ENCODE assay signal across 15 cellular contexts in genomic region chr10:60940435-60940834, GRCh38. TPM values are rescaled to one million over a fixed set of nuclear protein-coding genes. Genes with fewer than 3 reads are reported as not detected.
"Had no signal": no experiment of that assay in that cellular context is flagged by ENCODE, and none has a peak within 500 bp of the region (broad histone marks: within the 10 kb centered on the region; RNA-seq: fewer than 3 reads in every experiment).

No MANE protein-coding gene starts in this region.

- H3K9me3 ChIP-seq: adrenal gland, esophagus muscularis mucosa, testis had no signal

- H3K36me3 ChIP-seq: adrenal gland, brain microvascular endothelial cell had no signal

- H3K27ac ChIP-seq: adrenal gland, brain microvascular endothelial cell, esophagus muscularis mucosa, parathyroid adenoma, testis had no signal

- H2AFZ ChIP-seq: parathyroid adenoma had no signal

- ATAC-seq: activated T-helper 17 cell treated with anti-CD3 and anti-CD28 coated beads, Interleukin-2, amount 50 U/mL, for 72 hours; left ventricle myocardium superior; right cardiac atrium had no signal

- H3K27me3 ChIP-seq: adrenal gland, brain microvascular endothelial cell, esophagus muscularis mucosa, testis had no signal

- H3K9ac ChIP-seq: parathyroid adenoma had no signal

- H3K4me3 ChIP-seq: adrenal gland, esophagus muscularis mucosa, testis had no signal

- DNase-seq: activated CD4-positive, alpha-beta T cell treated with anti-CD3 and anti-CD28 coated beads, Interleukin-2, amount 50 U/mL, for 1 hour; activated CD4-positive, CD25-positive, alpha-beta regulatory T cell; activated naive CD4-positive, alpha-beta T cell treated with anti-CD3 and anti-CD28 coated beads for 36 hours; activated T-cell treated with anti-CD3 and anti-CD28 coated beads for 4 hours; adrenal gland; brain microvascular endothelial cell; cerebellar nuclear complex; left ventricle myocardium superior; right cardiac atrium; T-helper 2 cell; testis had no signal

- H3K79me2 ChIP-seq: parathyroid adenoma had no signal

RNA-seq across cellular contexts. Expression of gene RHOBTB1, which starts 3.5 kb away (rescaled TPM):
- total RNA-seq: activated CD8-positive, alpha-beta memory T cell treated with anti-CD3 and anti-CD28 coated beads for 36 hours; activated naive CD4-positive, alpha-beta T cell treated with anti-CD3 and anti-CD28 coated beads for 36 hours had no signal
